Comparison of ENCODE assay signal across 1 cellular context in the genomic region with DNA sequence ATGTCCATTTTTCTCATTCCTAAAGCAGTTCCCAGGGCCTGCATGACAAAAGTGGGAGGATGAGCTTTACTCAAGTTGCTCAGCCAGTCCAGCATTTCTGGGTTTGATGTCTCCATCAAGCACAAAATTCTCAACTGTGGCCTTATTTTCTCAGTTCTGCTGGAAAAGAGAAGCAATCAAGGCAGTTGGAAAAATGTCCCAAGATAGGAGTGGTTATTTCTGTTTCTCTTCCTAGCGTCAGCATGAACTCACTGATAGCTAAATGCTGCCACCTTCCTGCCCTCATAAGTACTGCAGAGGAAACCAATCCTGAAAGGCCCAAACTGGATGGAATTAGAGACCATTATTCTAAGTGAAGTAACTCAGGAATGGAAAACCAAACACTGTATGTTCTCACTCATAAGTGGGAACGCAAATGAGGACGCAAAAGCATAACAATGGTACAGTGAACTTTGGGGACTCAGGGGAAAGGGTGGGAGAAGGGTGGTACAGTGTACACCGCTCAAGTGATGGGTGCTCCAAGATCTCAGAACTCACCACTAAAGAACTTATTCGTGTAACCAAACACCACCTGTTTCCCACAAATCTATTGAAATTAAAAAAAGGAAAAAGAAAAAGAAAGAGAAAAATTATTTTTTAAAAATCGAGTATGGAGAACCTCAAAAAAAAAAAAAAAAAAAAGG.
TF ChIP-seq lines count a peak whose summit lies in the region.

No MANE protein-coding gene starts in this region.

TF ChIP-seq in IMR-90, 13 proteins besides CTCF, POLR2A, EP300 and RAD21:
- TF ChIP-seq SMC3 (IDR thresholded peaks at IDR 0.05; ENCODE audit: low read depth, low read length) (peak; percentile 97), FOS (IDR thresholded peaks at IDR 0.05; ENCODE audit: low read depth, low read length) (no peak), NFE2L2 (IDR thresholded peaks at IDR 0.05; ENCODE audit: low read depth, low read length) (no peak), BHLHE40 (IDR thresholded peaks at IDR 0.05; ENCODE audit: low read depth, low read length) (no peak), MAZ (IDR thresholded peaks at IDR 0.05; ENCODE audit: borderline replicate concordance, low read depth, low read length) (no peak), CHD1 (IDR thresholded peaks at IDR 0.05; ENCODE audit: low read depth, low read length) (no peak), MAFK (IDR thresholded peaks at IDR 0.05; ENCODE audit: low read depth, low read length) (peak; percentile 65), CEBPB (IDR thresholded peaks at IDR 0.05; ENCODE audit: low read depth, low read length) (no peak)
- TF ChIP-seq, protein P1, sequence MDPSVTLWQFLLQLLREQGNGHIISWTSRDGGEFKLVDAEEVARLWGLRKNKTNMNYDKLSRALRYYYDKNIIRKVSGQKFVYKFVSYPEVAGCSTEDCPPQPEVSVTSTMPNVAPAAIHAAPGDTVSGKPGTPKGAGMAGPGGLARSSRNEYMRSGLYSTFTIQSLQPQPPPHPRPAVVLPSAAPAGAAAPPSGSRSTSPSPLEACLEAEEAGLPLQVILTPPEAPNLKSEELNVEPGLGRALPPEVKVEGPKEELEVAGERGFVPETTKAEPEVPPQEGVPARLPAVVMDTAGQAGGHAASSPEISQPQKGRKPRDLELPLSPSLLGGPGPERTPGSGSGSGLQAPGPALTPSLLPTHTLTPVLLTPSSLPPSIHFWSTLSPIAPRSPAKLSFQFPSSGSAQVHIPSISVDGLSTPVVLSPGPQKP (IDR thresholded peaks at IDR 0.05; ENCODE audit: borderline replicate concordance, low read depth, low read length): no peak
- TF ChIP-seq, protein P2, sequence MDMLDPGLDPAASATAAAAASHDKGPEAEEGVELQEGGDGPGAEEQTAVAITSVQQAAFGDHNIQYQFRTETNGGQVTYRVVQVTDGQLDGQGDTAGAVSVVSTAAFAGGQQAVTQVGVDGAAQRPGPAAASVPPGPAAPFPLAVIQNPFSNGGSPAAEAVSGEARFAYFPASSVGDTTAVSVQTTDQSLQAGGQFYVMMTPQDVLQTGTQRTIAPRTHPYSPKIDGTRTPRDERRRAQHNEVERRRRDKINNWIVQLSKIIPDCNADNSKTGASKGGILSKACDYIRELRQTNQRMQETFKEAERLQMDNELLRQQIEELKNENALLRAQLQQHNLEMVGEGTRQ (IDR thresholded peaks at IDR 0.05; ENCODE audit: low read depth, low read length): no peak
